Comparison of ENCODE assay signal across 24 cellular contexts in genomic region chr7:92464515-92464914, GRCh38. TPM values are rescaled to one million over a fixed set of nuclear protein-coding genes. Genes with fewer than 3 reads are reported as not detected.
"Had no signal": no experiment of that assay in that cellular context is flagged by ENCODE, and none has a peak within 500 bp of the region (broad histone marks: within the 10 kb centered on the region; RNA-seq: fewer than 3 reads in every experiment).

No MANE protein-coding gene starts in this region.

- DNase-seq: activated CD4-positive, alpha-beta memory T cell treated with anti-CD3 and anti-CD28 coated beads, Interleukin-2, amount 10 ng/mL, durations not matched to agents 7 days and 5 days; activated CD4-positive, alpha-beta T cell treated with anti-CD3 and anti-CD28 coated beads for 48 hours; activated CD4-positive, CD25-positive, alpha-beta regulatory T cell; activated effector memory CD4-positive, alpha-beta T cell treated with Interleukin-2 at 50 U/mL for 16 hours; activated naive CD4-positive, alpha-beta T cell treated with anti-CD3 and anti-CD28 coated beads for 36 hours; activated naive CD8-positive, alpha-beta T cell treated with anti-CD3 and anti-CD28 coated beads, Interleukin-2, amount 10 ng/mL, durations not matched to agents 7 days and 5 days; activated T-cell treated with anti-CD3 and anti-CD28 coated beads, Interleukin-2, amount 50 U/mL, for 72 hours; amygdala; erythroblast; gastrocnemius medialis; hippocampal formation; left ventricle myocardium superior; stimulated activated CD4-positive, alpha-beta T cell treated with anti-CD3 and anti-CD28 coated beads, Interleukin-4, amount 100 ng/mL, for 24 hours; stimulated activated naive CD4-positive, alpha-beta T cell treated with Interleukin-2 at 50 U/mL for 16 hours; T-helper 1 cell; T1000; thyroid gland had no signal

- H3K27me3 ChIP-seq: cardiac muscle cell, gastrocnemius medialis, thyroid gland had no signal

- H3K36me3 Mint-ChIP-seq: natural killer cell treated with Interleukin-12 subunit alpha and Interleukin-12 subunit beta and Interleukin-15 and Interleukin-18, amount 100 ng/mL, for 72 hours had no signal

- H3K27ac Mint-ChIP-seq: activated CD4-positive, alpha-beta memory T cell treated with anti-CD3 and anti-CD28 coated beads, Interleukin-2, amount 10 ng/mL, durations not matched to agents 7 days and 5 days; activated naive CD4-positive, alpha-beta T cell treated with anti-CD3 and anti-CD28 coated beads for 36 hours; activated naive CD8-positive, alpha-beta T cell treated with anti-CD3 and anti-CD28 coated beads, Interleukin-2, amount 10 ng/mL, durations not matched to agents 7 days and 5 days; activated T-cell treated with anti-CD3 and anti-CD28 coated beads, Interleukin-2, amount 50 U/mL, for 72 hours; natural killer cell treated with Interleukin-12 subunit alpha and Interleukin-12 subunit beta and Interleukin-15 and Interleukin-18, amount 100 ng/mL, for 72 hours; progenitor cell of endocrine pancreas had no signal

- H3K27me3 Mint-ChIP-seq: activated CD4-positive, alpha-beta memory T cell treated with anti-CD3 and anti-CD28 coated beads, Interleukin-2, amount 10 ng/mL, durations not matched to agents 7 days and 5 days; activated naive CD8-positive, alpha-beta T cell treated with anti-CD3 and anti-CD28 coated beads, Interleukin-2, amount 10 ng/mL, durations not matched to agents 7 days and 5 days; natural killer cell treated with Interleukin-12 subunit alpha and Interleukin-12 subunit beta and Interleukin-15 and Interleukin-18, amount 100 ng/mL, for 72 hours; progenitor cell of endocrine pancreas had no signal

- ATAC-seq: activated T-cell treated with anti-CD3 and anti-CD28 coated beads, Interleukin-2, amount 50 U/mL, for 72 hours; gastrocnemius medialis; left ventricle myocardium superior; natural killer cell treated with Interleukin-12 subunit alpha and Interleukin-12 subunit beta and Interleukin-15 and Interleukin-18, amount 100 ng/mL, for 72 hours had no signal

- H3K4me3 ChIP-seq: cardiac muscle cell, gastrocnemius medialis, thyroid gland had no signal

- H3K4me1 ChIP-seq: gastrocnemius medialis had no signal

- H3K9me3 ChIP-seq: gastrocnemius medialis, thyroid gland had no signal

- H3K4me3 Mint-ChIP-seq: activated CD4-positive, alpha-beta memory T cell treated with anti-CD3 and anti-CD28 coated beads, Interleukin-2, amount 10 ng/mL, durations not matched to agents 7 days and 5 days; activated naive CD4-positive, alpha-beta T cell treated with anti-CD3 and anti-CD28 coated beads for 36 hours; activated naive CD8-positive, alpha-beta T cell treated with anti-CD3 and anti-CD28 coated beads, Interleukin-2, amount 10 ng/mL, durations not matched to agents 7 days and 5 days; activated T-cell treated with anti-CD3 and anti-CD28 coated beads, Interleukin-2, amount 50 U/mL, for 72 hours; natural killer cell treated with Interleukin-12 subunit alpha and Interleukin-12 subunit beta and Interleukin-15 and Interleukin-18, amount 100 ng/mL, for 72 hours had no signal

- H3K9me3 Mint-ChIP-seq: natural killer cell treated with Interleukin-12 subunit alpha and Interleukin-12 subunit beta and Interleukin-15 and Interleukin-18, amount 100 ng/mL, for 72 hours had no signal

RNA-seq across cellular contexts. Expression of gene ERVW-1, which starts 13.2 kb away (rescaled TPM):
- total RNA-seq: activated CD4-positive, alpha-beta memory T cell treated with anti-CD3 and anti-CD28 coated beads, Interleukin-2, amount 10 ng/mL, durations not matched to agents 7 days and 5 days; activated naive CD4-positive, alpha-beta T cell treated with anti-CD3 and anti-CD28 coated beads for 36 hours; activated naive CD8-positive, alpha-beta T cell treated with anti-CD3 and anti-CD28 coated beads, Interleukin-2, amount 10 ng/mL, durations not matched to agents 7 days and 5 days; activated T-cell treated with anti-CD3 and anti-CD28 coated beads, Interleukin-2, amount 50 U/mL, for 72 hours; cardiac muscle cell; chondrocyte; left ventricle myocardium superior; natural killer cell treated with Interleukin-12 subunit alpha and Interleukin-12 subunit beta and Interleukin-15 and Interleukin-18, amount 100 ng/mL, for 72 hours; osteocyte; progenitor cell of endocrine pancreas; subcutaneous adipose tissue; thyroid gland; urinary bladder had no signal
